In the genomic region with DNA sequence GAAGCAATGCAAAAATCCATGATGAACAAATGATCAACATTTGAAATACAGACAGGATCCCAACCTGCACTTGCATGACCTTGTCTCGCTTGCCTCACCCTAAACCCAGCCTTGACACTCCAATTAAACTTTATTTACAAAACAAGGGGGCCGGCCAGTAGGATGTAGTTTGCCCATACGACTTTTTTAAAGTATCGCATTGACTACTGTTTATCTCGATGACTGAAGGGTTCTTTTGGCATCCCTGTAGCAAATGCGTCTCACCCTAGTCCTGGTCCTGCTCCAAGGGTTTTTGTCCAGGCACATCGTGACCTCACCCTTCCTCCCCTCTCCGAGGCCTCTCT, we compare ENCODE assay signal across 8 cellular contexts. TPM values are rescaled to one million over a fixed set of nuclear protein-coding genes. Genes with fewer than 3 reads are reported as not detected.
DNase-seq lines count a peak whose midpoint lies in the region; ATAC-seq and TF ChIP-seq lines count a peak whose summit lies in the region.

No MANE protein-coding gene starts in this region.

- CTCF ChIA-PET in HEK293 (lab: Yijun Ruan, JAX) (interaction anchor here (0.7 to 2.5 kb wide), 4 partner anchors 15 to 187 kb away, joined by 3 to 12 read pairs (median 4); no protein-coding TSS in a partner anchor), WTC11 (lab: Charles Lee) (interaction anchor here (0.9 to 2.1 kb wide), 3 partner anchors 15 to 45 kb away, joined by 3 to 15 read pairs (median 6); no protein-coding TSS in a partner anchor)

- H3K4me1 ChIP-seq in HEK293 (ENCODE audit: control insufficient read depth, insufficient read depth, low read length) (peaks cover 5% of the 10 kb centered on the region), mucosa of descending colon (ENCODE audit: low read depth) (no peaks in the 10 kb centered on the region)

- TF ChIP-seq POLR2A in GM18505 (IDR thresholded peaks at IDR 0.05; ENCODE audit: borderline replicate concordance, extremely low read depth, insufficient read depth, insufficient read length) = no peak

- H3K4me3 ChIP-seq in HEK293 (ENCODE audit: low read depth, low read length) = peak overlapping the region; percentile 15; the same call in 1 of the 2 replicates
- peak overlapping the region in 6 of 7 experiments; percentile 71 to 85 (median 76) for H3K4me3 ChIP-seq in skin epidermis
- no peak overlapping the region for H3K4me3 ChIP-seq in mucosa of descending colon

- POLR2A ChIA-PET in HEK293 (lab: Yijun Ruan, JAX) = interaction anchor here (0.5 to 1.9 kb wide), 17 partner anchors 9 to 324 kb away, joined by 3 to 17 read pairs (median 4); partner anchors contain the start of gene RPL39
- POLR2A ChIA-PET in WTC11 (lab: Charles Lee) = interaction anchor here (0.6 to 0.8 kb wide), 7 partner anchors 13 to 324 kb away, joined by 3 to 5 read pairs (median 3); partner anchors contain the start of gene RPL39

- H3K36me3 Mint-ChIP-seq in WTC11 (peaks cover 19% of the 10 kb centered on the region), glutamatergic neuron (ENCODE audit: unreplicated experiment) (no peaks in the 10 kb centered on the region)

- H3K36me3 ChIP-seq in HEK293 (ENCODE audit: control insufficient read depth in 2 of 2, insufficient read depth in 1 of 2, low read length in 2 of 2) (peaks cover 8 to 24% of the 10 kb centered on the region in 2 experiments; a peak in 2 of 3 replicates), mucosa of descending colon (ENCODE audit: low read depth) (no peaks in the 10 kb centered on the region)

- TF ChIP-seq CTCF in HEK293 (tag by site-specific recombination; IDR thresholded peaks at IDR 0.05) = no peak
- no peak for TF ChIP-seq CTCF in WTC11 (IDR thresholded peaks at IDR 0.05)
- no peak for TF ChIP-seq CTCF in glutamatergic neuron (IDR thresholded peaks at IDR 0.05; ENCODE audit: partially characterized antibody, unreplicated experiment)
- TF ChIP-seq CTCF in mucosa of descending colon (IDR thresholded peaks at IDR 0.05) = no peak

- no peak; the same call in 1 of the 2 replicates for ATAC-seq in WTC11
- no peak for ATAC-seq in mucosa of descending colon
- ATAC-seq in HG03378 (IDR thresholded peaks at IDR 0.05; ENCODE audit: unreplicated experiment) = no peak
- ATAC-seq in GM18505 (IDR thresholded peaks at IDR 0.05; ENCODE audit: unreplicated experiment) = no peak

- H3K27me3 Mint-ChIP-seq in WTC11 (ENCODE audit: low read depth) = no peaks in the 10 kb centered on the region
- H3K27me3 Mint-ChIP-seq in glutamatergic neuron (ENCODE audit: unreplicated experiment) = no peaks in the 10 kb centered on the region

- no peaks in the 10 kb centered on the region for H3K9me3 ChIP-seq in HEK293 (ENCODE audit: control insufficient read depth, insufficient read depth, low read depth, low read length)
- no peaks in the 10 kb centered on the region for H3K9me3 ChIP-seq in mucosa of descending colon

- intact Hi-C loops in mucosa of descending colon (cut with DNase I, micrococcal nuclease) = no loop called here

- no peaks in the 10 kb centered on the region for H3K9me3 Mint-ChIP-seq in WTC11
- no peaks in the 10 kb centered on the region for H3K9me3 Mint-ChIP-seq in glutamatergic neuron (ENCODE audit: unreplicated experiment)

- H3K27ac Mint-ChIP-seq in WTC11 (no peak overlapping the region), glutamatergic neuron (ENCODE audit: unreplicated experiment) (peak overlapping the region; percentile 28)

- DNase-seq in WTC11 (ENCODE audit: low spot score) (no peak), glutamatergic neuron (no peak), mucosa of descending colon (no peak)
- no peak for DNase-seq in activated CD4-positive, CD25-positive, alpha-beta regulatory T cell treated with anti-CD3 and anti-CD28 coated beads, Interleukin-2, amount 50 U/mL, for 72 hours

- peak overlapping the region; percentile 61 for H3K4me3 Mint-ChIP-seq in WTC11
- peak overlapping the region; percentile 64 for H3K4me3 Mint-ChIP-seq in glutamatergic neuron (ENCODE audit: unreplicated experiment)

- H3K4me1 Mint-ChIP-seq in WTC11 = 0 out of 2 replicates have a peak, but pooled peaks cover 5% of the 10 kb centered on the region
- H3K4me1 Mint-ChIP-seq in glutamatergic neuron (ENCODE audit: low read depth, unreplicated experiment) = no peaks in the 10 kb centered on the region

- H3K27ac ChIP-seq in HEK293 (ENCODE audit: extremely low read depth, low read depth, low read length) (no peak overlapping the region), skin epidermis (peak overlapping the region in 3 of 21 experiments; percentile 91 to 95 (median 92))

TF ChIP-seq in HEK293, 187 proteins besides CTCF, POLR2A, EP300 and RAD21 (continues in another document):
- TF ChIP-seq BCL11B (tag by site-specific recombination; IDR thresholded peaks at IDR 0.05; ENCODE audit: low read depth) = no peak
- TF ChIP-seq, protein P1, sequence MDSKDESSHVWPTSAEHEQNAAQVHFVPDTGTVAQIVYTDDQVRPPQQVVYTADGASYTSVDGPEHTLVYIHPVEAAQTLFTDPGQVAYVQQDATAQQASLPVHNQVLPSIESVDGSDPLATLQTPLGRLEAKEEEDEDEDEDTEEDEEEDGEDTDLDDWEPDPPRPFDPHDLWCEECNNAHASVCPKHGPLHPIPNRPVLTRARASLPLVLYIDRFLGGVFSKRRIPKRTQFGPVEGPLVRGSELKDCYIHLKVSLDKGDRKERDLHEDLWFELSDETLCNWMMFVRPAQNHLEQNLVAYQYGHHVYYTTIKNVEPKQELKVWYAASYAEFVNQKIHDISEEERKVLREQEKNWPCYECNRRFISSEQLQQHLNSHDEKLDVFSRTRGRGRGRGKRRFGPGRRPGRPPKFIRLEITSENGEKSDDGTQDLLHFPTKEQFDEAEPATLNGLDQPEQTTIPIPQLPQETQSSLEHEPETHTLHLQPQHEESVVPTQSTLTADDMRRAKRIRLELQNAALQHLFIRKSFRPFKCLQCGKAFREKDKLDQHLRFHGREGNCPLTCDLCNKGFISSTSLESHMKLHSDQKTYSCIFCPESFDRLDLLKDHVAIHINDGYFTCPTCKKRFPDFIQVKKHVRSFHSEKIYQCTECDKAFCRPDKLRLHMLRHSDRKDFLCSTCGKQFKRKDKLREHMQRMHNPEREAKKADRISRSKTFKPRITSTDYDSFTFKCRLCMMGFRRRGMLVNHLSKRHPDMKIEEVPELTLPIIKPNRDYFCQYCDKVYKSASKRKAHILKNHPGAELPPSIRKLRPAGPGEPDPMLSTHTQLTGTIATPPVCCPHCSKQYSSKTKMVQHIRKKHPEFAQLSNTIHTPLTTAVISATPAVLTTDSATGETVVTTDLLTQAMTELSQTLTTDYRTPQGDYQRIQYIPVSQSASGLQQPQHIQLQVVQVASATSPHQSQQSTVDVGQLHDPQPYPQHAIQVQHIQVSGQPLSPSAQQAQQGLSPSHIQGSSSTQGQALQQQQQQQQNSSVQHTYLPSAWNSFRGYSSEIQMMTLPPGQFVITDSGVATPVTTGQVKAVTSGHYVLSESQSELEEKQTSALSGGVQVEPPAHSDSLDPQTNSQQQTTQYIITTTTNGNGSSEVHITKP (tag by site-specific recombination; IDR thresholded peaks at IDR 0.05) = peak; percentile 44; the same call in 1 of the 2 replicates
- TF ChIP-seq MEIS1 (CRISPR knock-in tag; IDR thresholded peaks at IDR 0.05; ENCODE audit: borderline replicate concordance) = no peak
- TF ChIP-seq ZNF600 (tag by site-specific recombination; IDR thresholded peaks at IDR 0.05) = no peak

TF ChIP-seq in WTC11, 78 proteins besides CTCF, POLR2A, EP300 and RAD21 (continues in another document):
- TF ChIP-seq, protein P2, sequence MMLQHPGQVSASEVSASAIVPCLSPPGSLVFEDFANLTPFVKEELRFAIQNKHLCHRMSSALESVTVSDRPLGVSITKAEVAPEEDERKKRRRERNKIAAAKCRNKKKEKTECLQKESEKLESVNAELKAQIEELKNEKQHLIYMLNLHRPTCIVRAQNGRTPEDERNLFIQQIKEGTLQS (CRISPR knock-in tag; conservative IDR thresholded peaks at IDR 0.05) = no peak
- no peak for TF ChIP-seq ZNF138 (CRISPR knock-in tag; conservative IDR thresholded peaks at IDR 0.05)
- TF ChIP-seq, protein P3, sequence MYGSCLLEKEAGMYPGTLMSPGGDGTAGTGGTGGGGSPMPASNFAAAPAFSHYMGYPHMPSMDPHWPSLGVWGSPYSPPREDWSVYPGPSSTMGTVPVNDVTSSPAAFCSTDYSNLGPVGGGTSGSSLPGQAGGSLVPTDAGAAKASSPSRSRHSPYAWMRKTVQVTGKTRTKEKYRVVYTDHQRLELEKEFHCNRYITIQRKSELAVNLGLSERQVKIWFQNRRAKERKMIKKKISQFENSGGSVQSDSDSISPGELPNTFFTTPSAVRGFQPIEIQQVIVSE (CRISPR knock-in tag; IDR thresholded peaks at IDR 0.05; ENCODE audit: borderline replicate concordance) = no peak
- TF ChIP-seq RELA (CRISPR knock-in tag; IDR thresholded peaks at IDR 0.05; ENCODE audit: borderline replicate concordance) = no peak
- no peak for TF ChIP-seq MLX (CRISPR knock-in tag; IDR thresholded peaks at IDR 0.05)
- TF ChIP-seq, protein P4, sequence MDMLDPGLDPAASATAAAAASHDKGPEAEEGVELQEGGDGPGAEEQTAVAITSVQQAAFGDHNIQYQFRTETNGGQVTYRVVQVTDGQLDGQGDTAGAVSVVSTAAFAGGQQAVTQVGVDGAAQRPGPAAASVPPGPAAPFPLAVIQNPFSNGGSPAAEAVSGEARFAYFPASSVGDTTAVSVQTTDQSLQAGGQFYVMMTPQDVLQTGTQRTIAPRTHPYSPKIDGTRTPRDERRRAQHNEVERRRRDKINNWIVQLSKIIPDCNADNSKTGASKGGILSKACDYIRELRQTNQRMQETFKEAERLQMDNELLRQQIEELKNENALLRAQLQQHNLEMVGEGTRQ (CRISPR knock-in tag; IDR thresholded peaks at IDR 0.05) = no peak
- TF ChIP-seq NFYB (CRISPR knock-in tag; conservative IDR thresholded peaks at IDR 0.05; ENCODE audit: low read depth) = no peak
- TF ChIP-seq TCF7 (CRISPR knock-in tag; IDR thresholded peaks at IDR 0.05; ENCODE audit: low read depth) = no peak

RNA-seq across cellular contexts. Expression of gene SLC25A5, which starts 0.4 kb away (rescaled TPM):
- total RNA-seq in WTC11 (2021) (573 to 595 TPM (median 584 TPM) in 3 replicates), glutamatergic neuron (ENCODE audit: unreplicated experiment) (179 TPM), mucosa of descending colon (1,000 to 10,000 TPM in 2 of 3 donors, 100 to 1,000 TPM in 1; 599 to 1,194 (median 1,087) TPM)
